ENCODE assay signal across 26 cellular contexts in genomic region chr2:31534636-31535035, GRCh38. TPM values are rescaled to one million over a fixed set of nuclear protein-coding genes. Genes with fewer than 3 reads are reported as not detected.
DNase-seq lines count a peak whose midpoint lies in the region; ATAC-seq and TF ChIP-seq lines count a peak whose summit lies in the region.
"Had no signal": no experiment of that assay in that cellular context is flagged by ENCODE, and none has a peak within 500 bp of the region (broad histone marks: within the 10 kb centered on the region; RNA-seq: fewer than 3 reads in every experiment).

No MANE protein-coding gene starts in this region.

- no peak overlapping the region for H3K4me3 ChIP-seq in PC-3 (ENCODE audit: low read length)
- no peak overlapping the region for H3K4me3 ChIP-seq in epithelial cell of esophagus (ENCODE audit: low read length)
- H3K4me3 ChIP-seq: MG63, SK-N-MC had no signal

- no peaks in the 10 kb centered on the region for H3K4me1 ChIP-seq in PC-3 (ENCODE audit: insufficient read depth, low read length)

- H3K36me3 ChIP-seq in PC-3 (ENCODE audit: low read depth, low read length), result no peaks in the 10 kb centered on the region
- H3K36me3 ChIP-seq: MG63 had no signal

- no peak for ATAC-seq in activated CD4-positive, alpha-beta T cell treated with anti-CD3 and anti-CD28 coated beads for 36 hours
- no peak for ATAC-seq in PC-3
- ATAC-seq: HCT116 had no signal

- no peaks in the 10 kb centered on the region for H3F3A ChIP-seq in PC-3 (ENCODE audit: low read length, unreplicated experiment)

- H3K27me3 ChIP-seq in PC-3 (ENCODE audit: low read length), result peaks cover 15% of the 10 kb centered on the region

- intact Hi-C loops in activated CD4-positive, alpha-beta T cell treated with anti-CD3 and anti-CD28 coated beads, Interleukin-2, amount 10 ng/mL, durations not matched to agents 24 days and 14 days (cut with micrococcal nuclease), result no loop called here
- intact Hi-C loops in activated CD4-positive, alpha-beta T cell treated with anti-CD3 and anti-CD28 coated beads for 36 hours (cut with DNase I, micrococcal nuclease), result no loop called here
- intact Hi-C loops in PC-3 (cut with micrococcal nuclease) (no loop called here), Calu3 (cut with micrococcal nuclease; ENCODE audit: unreplicated experiment) (no loop called here)

- no peak overlapping the region for H3K27ac ChIP-seq in PC-3 (ENCODE audit: low read length)
- H3K27ac ChIP-seq: HL-60, SK-N-MC had no signal

- H3K9me3 Mint-ChIP-seq in activated CD4-positive, alpha-beta T cell treated with anti-CD3 and anti-CD28 coated beads, Interleukin-2, amount 10 ng/mL, durations not matched to agents 24 days and 14 days, result no peaks in the 10 kb centered on the region
- H3K9me3 Mint-ChIP-seq in activated CD4-positive, alpha-beta T cell treated with anti-CD3 and anti-CD28 coated beads for 36 hours (ENCODE audit: low read depth), result no peaks in the 10 kb centered on the region
- H3K9me3 Mint-ChIP-seq in Calu3 (ENCODE audit: low read depth, unreplicated experiment), result no peaks in the 10 kb centered on the region
- no peaks in the 10 kb centered on the region for H3K9me3 Mint-ChIP-seq in endothelial cell (ENCODE audit: unreplicated experiment)

- TF ChIP-seq CTCF in PC-3 (conservative IDR thresholded peaks at IDR 0.05; ENCODE audit: low read depth, low read length), result no peak
- no peak for TF ChIP-seq CTCF in epithelial cell of esophagus (IDR thresholded peaks at IDR 0.05; ENCODE audit: insufficient read depth, low read depth, low read length, missing control alignments)
- no peak for TF ChIP-seq CTCF in Calu3 (IDR thresholded peaks at IDR 0.05; ENCODE audit: unreplicated experiment)
- TF ChIP-seq CTCF in endothelial cell (IDR thresholded peaks at IDR 0.05; ENCODE audit: unreplicated experiment), result no peak

- no peak overlapping the region for H3K9ac ChIP-seq in PC-3 (ENCODE audit: low read length)

- H2AFZ ChIP-seq in PC-3 (ENCODE audit: low read length), result no peak overlapping the region

- no peaks in the 10 kb centered on the region for H3K4me1 Mint-ChIP-seq in activated CD4-positive, alpha-beta T cell treated with anti-CD3 and anti-CD28 coated beads, Interleukin-2, amount 10 ng/mL, durations not matched to agents 24 days and 14 days
- no peaks in the 10 kb centered on the region for H3K4me1 Mint-ChIP-seq in activated CD4-positive, alpha-beta T cell treated with anti-CD3 and anti-CD28 coated beads for 36 hours
- H3K4me1 Mint-ChIP-seq in Calu3 (ENCODE audit: low read depth, unreplicated experiment) (peaks cover 5% of the 10 kb centered on the region), endothelial cell (ENCODE audit: unreplicated experiment) (no peaks in the 10 kb centered on the region)

- H3K9me3 ChIP-seq in PC-3 (ENCODE audit: low read length), result no peaks in the 10 kb centered on the region
- H3K9me3 ChIP-seq: MG63 had no signal

- H3K79me2 ChIP-seq in PC-3 (ENCODE audit: low read length), result no peaks in the 10 kb centered on the region

- no peaks in the 10 kb centered on the region for H3K36me3 Mint-ChIP-seq in activated CD4-positive, alpha-beta T cell treated with anti-CD3 and anti-CD28 coated beads, Interleukin-2, amount 10 ng/mL, durations not matched to agents 24 days and 14 days (ENCODE audit: low read depth)
- no peaks in the 10 kb centered on the region for H3K36me3 Mint-ChIP-seq in activated CD4-positive, alpha-beta T cell treated with anti-CD3 and anti-CD28 coated beads for 36 hours (ENCODE audit: low read depth)
- H3K36me3 Mint-ChIP-seq in Calu3 (ENCODE audit: insufficient read depth, unreplicated experiment) (no peaks in the 10 kb centered on the region), endothelial cell (ENCODE audit: low read depth, unreplicated experiment) (no peaks in the 10 kb centered on the region)

- POLR2A ChIA-PET in activated CD4-positive, alpha-beta T cell treated with anti-CD3 and anti-CD28 coated beads for 36 hours (lab: Charles Lee), result no interaction called here
- POLR2A ChIA-PET in PC-3 (lab: Charles Lee; ENCODE audit: unreplicated experiment), result no interaction called here

- H3K27ac Mint-ChIP-seq in activated CD4-positive, alpha-beta T cell treated with anti-CD3 and anti-CD28 coated beads, Interleukin-2, amount 10 ng/mL, durations not matched to agents 24 days and 14 days, result no peak overlapping the region
- H3K27ac Mint-ChIP-seq in activated CD4-positive, alpha-beta T cell treated with anti-CD3 and anti-CD28 coated beads for 36 hours, result no peak overlapping the region
- H3K27ac Mint-ChIP-seq in Calu3 (ENCODE audit: unreplicated experiment) (no peak overlapping the region), endothelial cell (ENCODE audit: unreplicated experiment) (no peak overlapping the region)

- BruUV-seq in PC-3 (replicated peaks; lab: Mats Ljungman, UMichigan), result no TSS peak
- BruUV-seq in Calu3 (replicated peaks; lab: Mats Ljungman, UMichigan), result no TSS peak

- no peak overlapping the region for H3K4me2 ChIP-seq in PC-3 (ENCODE audit: low read length)

- DNase-seq in activated CD4-positive, alpha-beta T cell treated with anti-CD3 and anti-CD28 coated beads, Interleukin-2, amount 10 ng/mL, durations not matched to agents 24 days and 14 days, result peak; percentile 12
- no peak for DNase-seq in activated CD4-positive, alpha-beta T cell treated with anti-CD3 and anti-CD28 coated beads for 36 hours
- DNase-seq in PC-3, result peak; percentile 63
- DNase-seq in epithelial cell of esophagus (ENCODE audit: low read depth), result peak; percentile 72
- DNase-seq in renal cortical epithelial cell (ENCODE audit: low read depth), result peak; percentile 36
- no peak for DNase-seq in NCI-H748 (lab: John Stamatoyannopoulos, UW; ENCODE audit: unreplicated experiment)
- no peak for DNase-seq in Calu3
- no peak for DNase-seq in endothelial cell (ENCODE audit: low spot score)
- DNase-seq: 8988T, DMS153, DND-41, MG63, NCI-H1092 treated with DMSO at 0.1 percent for 48 hours, NCI-H1436, NCI-H187, NCI-H2081 treated with DMSO at 0.1 percent for 48 hours, NCI-H2171, NCI-H345, NCI-H524, NCI-H774, RPMI8226, SIG-M5 had no signal

- no peaks in the 10 kb centered on the region for H3K9me2 ChIP-seq in PC-3 (replicated peaks; ENCODE audit: low read length)

- no peaks in the 10 kb centered on the region for H3K27me3 Mint-ChIP-seq in activated CD4-positive, alpha-beta T cell treated with anti-CD3 and anti-CD28 coated beads, Interleukin-2, amount 10 ng/mL, durations not matched to agents 24 days and 14 days
- peaks cover 7% of the 10 kb centered on the region for H3K27me3 Mint-ChIP-seq in activated CD4-positive, alpha-beta T cell treated with anti-CD3 and anti-CD28 coated beads for 36 hours
- H3K27me3 Mint-ChIP-seq in Calu3 (ENCODE audit: unreplicated experiment) (peaks cover 14% of the 10 kb centered on the region), endothelial cell (ENCODE audit: unreplicated experiment) (peaks cover 3% of the 10 kb centered on the region)

- no peaks in the 10 kb centered on the region for H4K20me1 ChIP-seq in PC-3 (ENCODE audit: low read length)

- CTCF ChIA-PET in activated CD4-positive, alpha-beta T cell treated with anti-CD3 and anti-CD28 coated beads for 36 hours (lab: Charles Lee), result interaction anchor here (1.8 kb wide), 1 partner anchor 11 kb away, joined by 6 read pairs; no protein-coding TSS in a partner anchor
- CTCF ChIA-PET in PC-3 (lab: Charles Lee) (no interaction called here), Calu3 (lab: Charles Lee) (no interaction called here)

- H3K4me3 Mint-ChIP-seq in activated CD4-positive, alpha-beta T cell treated with anti-CD3 and anti-CD28 coated beads, Interleukin-2, amount 10 ng/mL, durations not matched to agents 24 days and 14 days, result no peak overlapping the region
- no peak overlapping the region for H3K4me3 Mint-ChIP-seq in activated CD4-positive, alpha-beta T cell treated with anti-CD3 and anti-CD28 coated beads for 36 hours
- H3K4me3 Mint-ChIP-seq in Calu3 (ENCODE audit: low read depth, unreplicated experiment), result no peak overlapping the region
- H3K4me3 Mint-ChIP-seq in endothelial cell (ENCODE audit: unreplicated experiment), result no peak overlapping the region

RNA-seq across cellular contexts. Expression of gene SRD5A2, which starts 46.1 kb away (rescaled TPM):
- not detected in 2 replicates for total RNA-seq in activated CD4-positive, alpha-beta T cell treated with anti-CD3 and anti-CD28 coated beads, Interleukin-2, amount 10 ng/mL, durations not matched to agents 24 days and 14 days
- total RNA-seq in activated CD4-positive, alpha-beta T cell treated with anti-CD3 and anti-CD28 coated beads for 36 hours, result not detected
- total RNA-seq in PC-3 (2014; rRNA removed) (0.07 TPM in 1 of 2 replicates, not detected in the other), renal cortical epithelial cell (0.20 TPM in 1 of 2 replicates, not detected in the other), Calu3 (2022) (not detected in 2 replicates), endothelial cell (ENCODE audit: unreplicated experiment) (0.64 TPM)
- total RNA-seq: H4 had no signal

Comparison
In these comparisons a context has a peak if more than half of its experiments do, and no peak if none do; other contexts are left out.
1. DNase-seq: peak in activated CD4-positive, alpha-beta T cell treated with anti-CD3 and anti-CD28 coated beads, Interleukin-2, amount 10 ng/mL, durations not matched to agents 24 days and 14 days (single experiment), PC-3 (single experiment), epithelial cell of esophagus (single experiment) and renal cortical epithelial cell (single experiment); none in activated CD4-positive, alpha-beta T cell treated with anti-CD3 and anti-CD28 coated beads for 36 hours (single experiment), NCI-H748 (single experiment), Calu3 (single experiment) and endothelial cell (single experiment).